ENCODE assay signal across 1 cellular context in genomic region chr16:56964243-56965148, GRCh38.
TF ChIP-seq lines count a peak whose summit lies in the region.

No MANE protein-coding gene starts in this region.

TF ChIP-seq in K562, 482 proteins besides CTCF, POLR2A, EP300 and RAD21 (continued from another document and continues in another):
- TF ChIP-seq, protein P1, sequence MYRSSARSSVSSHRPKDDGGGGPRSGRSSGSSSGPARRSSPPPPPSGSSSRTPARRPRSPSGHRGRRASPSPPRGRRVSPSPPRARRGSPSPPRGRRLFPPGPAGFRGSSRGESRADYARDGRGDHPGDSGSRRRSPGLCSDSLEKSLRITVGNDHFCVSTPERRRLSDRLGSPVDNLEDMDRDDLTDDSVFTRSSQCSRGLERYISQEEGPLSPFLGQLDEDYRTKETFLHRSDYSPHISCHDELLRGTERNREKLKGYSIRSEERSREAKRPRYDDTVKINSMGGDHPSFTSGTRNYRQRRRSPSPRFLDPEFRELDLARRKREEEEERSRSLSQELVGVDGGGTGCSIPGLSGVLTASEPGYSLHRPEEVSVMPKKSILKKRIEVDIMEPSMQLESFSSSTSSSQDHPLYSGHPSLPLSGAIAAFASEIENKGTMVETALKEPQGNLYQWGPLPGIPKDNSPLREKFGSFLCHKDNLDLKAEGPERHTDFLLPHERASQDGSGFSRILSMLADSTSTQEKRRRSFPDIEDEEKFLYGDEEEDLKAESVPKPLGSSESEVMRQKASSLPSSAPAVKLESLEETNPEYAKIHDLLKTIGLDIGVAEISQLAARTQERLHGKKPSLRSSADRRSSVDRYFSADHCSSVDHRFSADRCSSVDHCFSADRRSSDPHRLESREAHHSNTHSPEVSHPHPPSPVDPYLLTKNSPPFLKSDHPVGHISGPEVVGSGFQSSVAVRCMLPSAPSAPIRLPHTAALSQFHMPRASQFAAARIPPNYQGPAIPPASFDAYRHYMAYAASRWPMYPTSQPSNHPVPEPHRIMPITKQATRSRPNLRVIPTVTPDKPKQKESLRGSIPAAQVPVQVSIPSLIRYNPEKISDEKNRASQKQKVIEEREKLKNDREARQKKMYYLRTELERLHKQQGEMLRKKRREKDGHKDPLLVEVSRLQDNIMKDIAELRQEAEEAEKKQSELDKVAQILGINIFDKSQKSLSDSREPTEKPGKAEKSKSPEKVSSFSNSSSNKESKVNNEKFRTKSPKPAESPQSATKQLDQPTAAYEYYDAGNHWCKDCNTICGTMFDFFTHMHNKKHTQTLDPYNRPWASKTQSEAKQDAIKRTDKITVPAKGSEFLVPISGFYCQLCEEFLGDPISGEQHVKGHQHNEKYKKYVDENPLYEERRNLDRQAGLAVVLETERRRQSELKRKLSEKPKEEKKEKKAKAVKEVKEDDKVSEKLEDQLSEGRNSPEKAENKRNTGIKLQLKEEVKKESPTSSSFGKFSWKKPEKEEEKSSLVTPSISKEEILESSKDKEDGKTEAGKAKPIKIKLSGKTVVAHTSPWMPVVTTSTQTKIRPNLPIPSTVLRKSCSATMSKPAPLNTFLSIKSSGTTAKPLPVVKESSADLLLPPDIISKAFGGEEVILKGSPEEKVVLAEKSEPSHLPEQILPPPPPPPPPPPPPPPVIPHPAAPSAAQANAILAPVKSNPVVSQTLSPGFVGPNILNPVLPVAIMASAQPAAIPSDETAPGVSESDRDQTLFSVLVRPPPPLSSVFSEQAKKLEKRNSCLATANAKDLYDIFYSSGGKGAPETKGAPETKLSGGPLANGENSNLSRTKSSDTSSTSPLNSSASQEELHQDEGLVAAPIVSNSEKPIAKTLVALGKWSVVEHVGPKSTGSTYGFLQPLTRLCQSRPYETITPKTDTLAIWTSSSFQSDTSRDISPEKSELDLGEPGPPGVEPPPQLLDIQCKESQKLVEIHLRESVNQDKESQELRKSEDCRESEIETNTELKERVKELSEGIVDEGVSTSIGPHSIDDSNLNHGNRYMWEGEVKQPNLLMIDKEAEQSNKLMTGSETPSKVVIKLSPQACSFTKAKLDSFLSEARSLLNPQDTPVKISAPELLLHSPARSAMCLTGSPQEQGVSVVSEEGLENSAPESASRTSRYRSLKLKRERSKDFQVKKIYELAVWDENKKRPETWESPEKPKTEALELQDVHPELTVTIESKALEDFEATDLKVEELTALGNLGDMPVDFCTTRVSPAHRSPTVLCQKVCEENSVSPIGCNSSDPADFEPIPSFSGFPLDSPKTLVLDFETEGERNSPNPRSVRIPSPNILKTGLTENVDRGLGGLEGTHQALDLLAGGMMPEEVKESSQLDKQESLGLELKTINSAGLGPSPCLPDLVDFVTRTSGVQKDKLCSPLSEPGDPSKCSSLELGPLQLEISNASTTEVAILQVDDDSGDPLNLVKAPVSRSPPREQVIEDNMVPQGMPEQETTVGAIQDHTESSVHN (IDR thresholded peaks at IDR 0.05; ENCODE audit: borderline replicate concordance in 1 of 2, low read depth in 1 of 2): 0 out of 4 replicates have a peak, but pooled peaks of 1 of the 2 experiments have one; percentile 63
- TF ChIP-seq HDAC3 (IDR thresholded peaks at IDR 0.05; ENCODE audit: borderline replicate concordance, partially characterized antibody): peak; percentile 38
- peak in 1 of 2 experiments; percentile 35; a peak in 1 of 4 replicates for TF ChIP-seq ZNF639 (CRISPR knock-in tag; conservative IDR thresholded peaks at IDR 0.05 in 1 of 2, IDR thresholded peaks at IDR 0.05 in 1 of 2)
- TF ChIP-seq, protein P2, sequence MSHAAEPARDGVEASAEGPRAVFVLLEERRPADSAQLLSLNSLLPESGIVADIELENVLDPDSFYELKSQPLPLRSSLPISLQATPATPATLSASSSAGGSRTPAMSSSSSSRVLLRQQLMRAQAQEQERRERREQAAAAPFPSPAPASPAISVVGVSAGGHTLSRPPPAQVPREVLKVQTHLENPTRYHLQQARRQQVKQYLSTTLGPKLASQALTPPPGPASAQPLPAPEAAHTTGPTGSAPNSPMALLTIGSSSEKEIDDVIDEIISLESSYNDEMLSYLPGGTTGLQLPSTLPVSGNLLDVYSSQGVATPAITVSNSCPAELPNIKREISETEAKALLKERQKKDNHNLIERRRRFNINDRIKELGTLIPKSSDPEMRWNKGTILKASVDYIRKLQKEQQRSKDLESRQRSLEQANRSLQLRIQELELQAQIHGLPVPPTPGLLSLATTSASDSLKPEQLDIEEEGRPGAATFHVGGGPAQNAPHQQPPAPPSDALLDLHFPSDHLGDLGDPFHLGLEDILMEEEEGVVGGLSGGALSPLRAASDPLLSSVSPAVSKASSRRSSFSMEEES (CRISPR knock-in tag; IDR thresholded peaks at IDR 0.05): no peak
- no peak for TF ChIP-seq TAL1 (IDR thresholded peaks at IDR 0.05)
- no peak for TF ChIP-seq E4F1 (CRISPR knock-in tag; IDR thresholded peaks at IDR 0.05; ENCODE audit: borderline replicate concordance)
- no peak for TF ChIP-seq ETV6 (IDR thresholded peaks at IDR 0.05; ENCODE audit: borderline replicate concordance in 1 of 2, low read depth in 2 of 2, low read length in 1 of 2)
- no peak for TF ChIP-seq ETV6 (CRISPR knock-in tag; IDR thresholded peaks at IDR 0.05; ENCODE audit: borderline replicate concordance)
- no peak for TF ChIP-seq FOXK2 (conservative IDR thresholded peaks at IDR 0.05 in 1 of 2, IDR thresholded peaks at IDR 0.05 in 1 of 2; ENCODE audit: low read depth in 2 of 2)
- TF ChIP-seq ZNF347 (CRISPR knock-in tag; IDR thresholded peaks at IDR 0.05; ENCODE audit: low read depth): no peak
- TF ChIP-seq NR1H2 (CRISPR knock-in tag; IDR thresholded peaks at IDR 0.05): no peak
- TF ChIP-seq NBN (IDR thresholded peaks at IDR 0.05; ENCODE audit: low read depth): 0 out of 2 replicates have a peak, but pooled peaks have one; percentile 53
- TF ChIP-seq STAG1 (CRISPR knock-in tag; IDR thresholded peaks at IDR 0.05; ENCODE audit: borderline replicate concordance): peak; percentile 14; the same call in 1 of the 2 replicates
- TF ChIP-seq RBM22 (IDR thresholded peaks at IDR 0.05; ENCODE audit: low read depth, low read length, poor library complexity, severe bottlenecking): no peak
- TF ChIP-seq BCOR (IDR thresholded peaks at IDR 0.05): peak; percentile 51; the same call in 1 of the 2 replicates
- no peak for TF ChIP-seq ZNF589 (CRISPR knock-in tag; IDR thresholded peaks at IDR 0.05; ENCODE audit: low read depth)
- TF ChIP-seq TFAP4 (CRISPR knock-in tag; IDR thresholded peaks at IDR 0.05; ENCODE audit: borderline replicate concordance): 0 out of 2 replicates have a peak, but pooled peaks have one; percentile 59
- TF ChIP-seq ZBTB2 (IDR thresholded peaks at IDR 0.05): no peak
- TF ChIP-seq U2AF2 (optimal IDR thresholded peaks at IDR 0.05; ENCODE audit: low read depth, low read length): no peak
- no peak for TF ChIP-seq MEF2A (IDR thresholded peaks at IDR 0.05; ENCODE audit: control insufficient read depth, low read depth, low read length)
- TF ChIP-seq PHB (CRISPR knock-in tag; IDR thresholded peaks at IDR 0.05): no peak
- no peak for TF ChIP-seq L3MBTL2 (IDR thresholded peaks at IDR 0.05)
- TF ChIP-seq CC2D1A (IDR thresholded peaks at IDR 0.05): peak; percentile 66; the same call in 1 of the 2 replicates
- TF ChIP-seq KHSRP (IDR thresholded peaks at IDR 0.05): no peak
- TF ChIP-seq MTA3 (IDR thresholded peaks at IDR 0.05; ENCODE audit: borderline replicate concordance): peak; percentile 54; the same call in 1 of the 2 replicates
- TF ChIP-seq ZNF165 (CRISPR knock-in tag; IDR thresholded peaks at IDR 0.05; ENCODE audit: borderline replicate concordance): no peak
- no peak for TF ChIP-seq POLR2B (IDR thresholded peaks at IDR 0.05; ENCODE audit: low read depth, partially characterized antibody)
- TF ChIP-seq E2F8 (IDR thresholded peaks at IDR 0.05; ENCODE audit: low read depth, partially characterized antibody): peak; percentile 68
- TF ChIP-seq NFXL1 (CRISPR knock-in tag; IDR thresholded peaks at IDR 0.05): no peak
- peak; percentile 49; the same call in 1 of the 2 replicates for TF ChIP-seq MYC (IDR thresholded peaks at IDR 0.05; ENCODE audit: low read depth, low read length)
- TF ChIP-seq MYC (CRISPR knock-in tag; IDR thresholded peaks at IDR 0.05; ENCODE audit: borderline replicate concordance, low read depth): no peak
- 0 out of 2 replicates have a peak, but pooled peaks have one; percentile 34 for TF ChIP-seq ZKSCAN1 (IDR thresholded peaks at IDR 0.05; ENCODE audit: low read depth, low read length)
- peak; percentile 21 to 35; a peak in 1 of 4 replicates for TF ChIP-seq MAZ (CRISPR knock-in tag; conservative IDR thresholded peaks at IDR 0.05 in 1 of 2, IDR thresholded peaks at IDR 0.05 in 1 of 2)
- 0 out of 2 replicates have a peak, but pooled peaks have one; percentile 38 for TF ChIP-seq MITF (IDR thresholded peaks at IDR 0.05)
- peak; percentile 35 for TF ChIP-seq PHF20 (IDR thresholded peaks at IDR 0.05; ENCODE audit: partially characterized antibody)
- no peak for TF ChIP-seq MTA2 (IDR thresholded peaks at IDR 0.05; ENCODE audit: low read depth)
- 0 out of 2 replicates have a peak, but pooled peaks have one; percentile 21 for TF ChIP-seq DMBX1 (CRISPR knock-in tag; IDR thresholded peaks at IDR 0.05; ENCODE audit: borderline replicate concordance)
- no peak for TF ChIP-seq CCNT2 (IDR thresholded peaks at IDR 0.05; ENCODE audit: borderline replicate concordance, extremely low read depth, insufficient read length, low read depth, low read length)
- peak; percentile 92 to 98 for TF ChIP-seq TEAD1 (CRISPR knock-in tag; IDR thresholded peaks at IDR 0.05)
- no peak for TF ChIP-seq ZKSCAN8 (CRISPR knock-in tag; IDR thresholded peaks at IDR 0.05)
